ENCODE assay signal across 8 cellular contexts in the genomic region with DNA sequence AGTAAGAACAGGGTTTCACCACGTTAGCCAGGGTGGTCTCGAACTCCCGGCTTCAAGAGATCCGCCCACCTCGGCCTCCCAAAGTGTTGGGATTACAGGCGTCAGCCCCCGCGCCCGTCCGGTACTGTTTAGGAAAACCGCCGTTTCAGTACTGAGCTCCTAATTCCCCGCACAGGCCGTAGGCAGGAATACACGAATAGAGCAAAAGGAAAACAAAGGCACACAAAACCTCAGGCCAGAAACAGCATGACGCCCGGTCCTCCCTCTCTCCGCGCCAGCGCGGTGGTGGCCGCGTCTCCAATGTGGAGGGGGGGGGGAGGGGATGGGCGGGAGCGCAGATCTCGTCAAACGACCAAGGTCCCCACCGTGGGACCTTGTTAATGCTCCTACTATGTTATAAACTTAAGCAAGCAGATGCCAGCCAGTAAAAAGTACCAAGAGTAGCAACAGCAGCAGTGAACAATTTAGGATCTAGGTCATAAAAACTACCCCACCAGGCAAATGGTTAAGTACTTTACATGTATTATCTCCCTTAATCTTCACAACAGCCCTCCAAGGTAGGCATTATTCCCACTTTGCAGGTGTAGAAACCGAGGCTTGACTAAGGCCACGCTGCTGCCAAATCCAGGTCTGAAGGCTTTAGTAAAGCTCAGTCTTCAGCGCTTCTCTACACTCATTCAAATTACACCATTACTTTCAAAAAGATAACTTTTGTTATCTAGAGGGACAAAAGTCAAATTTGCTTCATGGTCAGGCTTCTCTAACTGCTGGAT. TPM values are rescaled to one million over a fixed set of nuclear protein-coding genes. Genes with fewer than 3 reads are reported as not detected.
DNase-seq lines count a peak whose midpoint lies in the region; ATAC-seq and TF ChIP-seq lines count a peak whose summit lies in the region.

No MANE protein-coding gene starts in this region.

- H3K27ac Mint-ChIP-seq in endothelial cell (ENCODE audit: unreplicated experiment): peak overlapping the region; percentile 91
- peak overlapping the region; percentile 90 to 99 for H3K27ac Mint-ChIP-seq in stimulated activated naive CD8-positive, alpha-beta T cell treated with anti-CD3 and anti-CD28 coated beads, Interleukin-15, amount 100 ng/mL, for 72 hours

- H3K27me3 ChIP-seq in GM23248 (replicated peaks; ENCODE audit: insufficient read depth): no peaks in the 10 kb centered on the region

- H3K36me3 ChIP-seq in GM23248 (ENCODE audit: low read depth) (no peaks in the 10 kb centered on the region), mesodermal cell (ENCODE audit: control insufficient read depth, insufficient read depth, low read length) (peaks cover 24% of the 10 kb centered on the region)

- H4K20me1 ChIP-seq in GM23248 (ENCODE audit: insufficient read depth): peaks cover 15% of the 10 kb centered on the region; the same call in 1 of the 2 replicates

- DNase-seq in AG08395 (ENCODE audit: low spot score) (peak; percentile 37), GM23248 (peak; percentile 80), NCI-H510A treated with DMSO at 0.1 percent for 48 hours (lab: John Stamatoyannopoulos, UW) (peak; percentile 58), endothelial cell (ENCODE audit: low spot score) (peak; percentile 38)
- DNase-seq in activated CD8-positive, alpha-beta memory T cell treated with anti-CD3 and anti-CD28 coated beads, Interleukin-2, amount 50 U/mL, for 4 hours: peak; percentile 27
- DNase-seq in stimulated activated naive CD8-positive, alpha-beta T cell treated with anti-CD3 and anti-CD28 coated beads, Interleukin-15, amount 100 ng/mL, for 72 hours: peak; percentile 34 to 50

- H3K4me3 Mint-ChIP-seq in endothelial cell (ENCODE audit: unreplicated experiment): peak overlapping the region; percentile 99
- peak overlapping the region; percentile 85 to 98 for H3K4me3 Mint-ChIP-seq in stimulated activated naive CD8-positive, alpha-beta T cell treated with anti-CD3 and anti-CD28 coated beads, Interleukin-15, amount 100 ng/mL, for 72 hours

- no peaks in the 10 kb centered on the region for H3K9me3 Mint-ChIP-seq in endothelial cell (ENCODE audit: unreplicated experiment)
- no peaks in the 10 kb centered on the region for H3K9me3 Mint-ChIP-seq in stimulated activated naive CD8-positive, alpha-beta T cell treated with anti-CD3 and anti-CD28 coated beads, Interleukin-15, amount 100 ng/mL, for 72 hours

- peaks cover 9% of the 10 kb centered on the region for H3K36me3 Mint-ChIP-seq in endothelial cell (ENCODE audit: low read depth, unreplicated experiment)

- H3K4me3 ChIP-seq in GM23248 (peak overlapping the region; percentile 89), mesodermal cell (ENCODE audit: extremely low read depth, insufficient read depth, low read length, poor library complexity, severe bottlenecking) (peak overlapping the region; percentile 82)

- H3K9me3 ChIP-seq in GM23248 (ENCODE audit: low read depth): no peaks in the 10 kb centered on the region
- no peaks in the 10 kb centered on the region for H3K9me3 ChIP-seq in mesodermal cell (ENCODE audit: control insufficient read depth, low read length)

- peak overlapping the region; percentile 94 for H3K9ac ChIP-seq in GM23248

- H3K4me1 Mint-ChIP-seq in endothelial cell (ENCODE audit: unreplicated experiment): peaks cover 40% of the 10 kb centered on the region
- H3K4me1 Mint-ChIP-seq in stimulated activated naive CD8-positive, alpha-beta T cell treated with anti-CD3 and anti-CD28 coated beads, Interleukin-15, amount 100 ng/mL, for 72 hours: peaks cover 81% of the 10 kb centered on the region

- no peak for ATAC-seq in stimulated activated naive CD8-positive, alpha-beta T cell treated with anti-CD3 and anti-CD28 coated beads, Interleukin-15, amount 100 ng/mL, for 72 hours
- no peak for ATAC-seq in GM18511 (IDR thresholded peaks at IDR 0.05; ENCODE audit: unreplicated experiment)

- peaks cover 5% of the 10 kb centered on the region for H3K27me3 Mint-ChIP-seq in endothelial cell (ENCODE audit: unreplicated experiment)
- no peaks in the 10 kb centered on the region for H3K27me3 Mint-ChIP-seq in stimulated activated naive CD8-positive, alpha-beta T cell treated with anti-CD3 and anti-CD28 coated beads, Interleukin-15, amount 100 ng/mL, for 72 hours

- no peak for TF ChIP-seq CTCF in endothelial cell (IDR thresholded peaks at IDR 0.05; ENCODE audit: unreplicated experiment)

- in situ Hi-C loops in GM23248 (cut with MboI): no loop called here

- WGBS in GM23248 (ENCODE audit: low coverage in 1 of 2, low lambda C conversion rate in 2 of 2, missing lambda C conversion rate in 2 of 2), 2 experiments: 4 to 6% methylated on average over 27 to 31 of the region's 31 CpGs
- 4 to 7% methylated on average over 14 of the region's 31 CpGs for WGBS in mesodermal cell (ENCODE audit: insufficient coverage in 2 of 2), 2 experiments

- H2AFZ ChIP-seq in GM23248: peak overlapping the region; percentile 67

- peaks cover 89% of the 10 kb centered on the region for H3K79me2 ChIP-seq in GM23248 (ENCODE audit: insufficient read depth)

- no peaks in the 10 kb centered on the region for H3K9me2 ChIP-seq in GM23248 (ENCODE audit: insufficient read depth)

- H3K4me2 ChIP-seq in GM23248 (ENCODE audit: unreplicated experiment): peak overlapping the region; percentile 87

- H3K4me1 ChIP-seq in GM23248 (ENCODE audit: insufficient read depth) (peaks cover 18% of the 10 kb centered on the region), mesodermal cell (ENCODE audit: control insufficient read depth, insufficient read depth, low read length, poor library complexity, severe bottlenecking) (peaks cover 17% of the 10 kb centered on the region)

- peak overlapping the region; percentile 96 for H3K27ac ChIP-seq in GM23248
- H3K27ac ChIP-seq in mesodermal cell (ENCODE audit: low read depth, low read length, severe bottlenecking): peak overlapping the region; percentile 95

- peaks cover 45% of the 10 kb centered on the region for H3F3A ChIP-seq in GM23248 (ENCODE audit: insufficient read depth)

RNA-seq across cellular contexts. Expression of a gene that starts 0.7 kb away (rescaled TPM):
- total RNA-seq in GM23248 (2014; rRNA removed; shearing (Covaris generic)): 71.3 and 84.6 TPM in 2 replicates
- 61.2 and 61.3 TPM in 2 replicates for polyA plus RNA-seq in GM23248 (2016; fragmentation: Nextera tagmentation; extraction: Ambion mirVana)
- 156 TPM for total RNA-seq in endothelial cell (ENCODE audit: unreplicated experiment)
- 89.4 TPM for polyA plus RNA-seq in mesodermal cell (2013, experiment 1 of 2)
- polyA plus RNA-seq in mesodermal cell (2013, experiment 2 of 2): 86.7 TPM

RNA-seq across cellular contexts. Expression of a gene that starts 41.1 kb away (rescaled TPM):
- not detected in 2 replicates for total RNA-seq in GM23248 (2014; rRNA removed; shearing (Covaris generic))
- not detected in 2 replicates for polyA plus RNA-seq in GM23248 (2016; fragmentation: Nextera tagmentation; extraction: Ambion mirVana)
- 0.44 TPM for total RNA-seq in endothelial cell (ENCODE audit: unreplicated experiment)
- 0.26 TPM for polyA plus RNA-seq in mesodermal cell (2013, experiment 1 of 2)
- polyA plus RNA-seq in mesodermal cell (2013, experiment 2 of 2): 0.15 TPM

RNA-seq across cellular contexts. Expression of a gene that starts 50.2 kb away (rescaled TPM):
- total RNA-seq in GM23248 (2014; rRNA removed; shearing (Covaris generic)): 31.9 and 37.9 TPM in 2 replicates
- polyA plus RNA-seq in GM23248 (2016; fragmentation: Nextera tagmentation; extraction: Ambion mirVana): 5.7 and 7.8 TPM in 2 replicates
- 73.9 TPM for total RNA-seq in endothelial cell (ENCODE audit: unreplicated experiment)
- polyA plus RNA-seq in mesodermal cell (2013, experiment 1 of 2): 82.9 TPM
- polyA plus RNA-seq in mesodermal cell (2013, experiment 2 of 2): 81.8 TPM

Comparison
In these comparisons a context has a peak if more than half of its experiments do, and no peak if none do; other contexts are left out.
1. DNase-seq: peak in every context shown above with its lines; median percentile 80 in GM23248; 58 in NCI-H510A treated with DMSO at 0.1 percent for 48 hours; 42 in stimulated activated naive CD8-positive, alpha-beta T cell treated with anti-CD3 and anti-CD28 coated beads, Interleukin-15, amount 100 ng/mL, for 72 hours; 38 in endothelial cell; 37 in AG08395; 27 in activated CD8-positive, alpha-beta memory T cell treated with anti-CD3 and anti-CD28 coated beads, Interleukin-2, amount 50 U/mL, for 4 hours.